ENCODE assay signal across 17 cellular contexts in the genomic region with DNA sequence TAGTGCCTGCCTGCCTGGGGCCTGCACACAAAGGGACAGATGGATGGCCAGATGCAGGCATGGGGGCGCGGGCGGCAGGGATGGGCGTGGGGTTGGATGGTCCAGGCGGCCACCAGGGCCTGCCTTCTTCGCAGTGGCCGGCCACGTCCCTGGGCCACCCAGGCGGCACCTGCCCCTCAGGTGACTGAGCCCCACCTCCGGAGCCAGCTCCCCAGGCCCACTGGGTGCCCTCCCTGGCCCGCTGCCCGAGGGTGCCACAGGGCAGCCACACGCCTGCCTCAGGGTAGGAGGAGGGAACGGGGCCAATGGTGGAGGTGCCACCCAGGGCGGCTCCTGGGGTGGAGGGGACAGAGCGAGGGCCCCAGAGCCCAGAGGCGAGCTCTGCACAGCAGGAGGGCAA. TPM values are rescaled to one million over a fixed set of nuclear protein-coding genes. Genes with fewer than 3 reads are reported as not detected.
A peak's percentile ranks its signal among the peaks of the same experiment; 100 is the strongest.
DNase-seq lines count a peak whose midpoint lies in the region; ATAC-seq and TF ChIP-seq lines count a peak whose summit lies in the region.
"Had no signal": no experiment of that assay in that cellular context is flagged by ENCODE, and none has a peak within 500 bp of the region (broad histone marks: within the 10 kb centered on the region; RNA-seq: fewer than 3 reads in every experiment).

No MANE protein-coding gene starts in this region.

- DNase-seq in stimulated activated naive CD8-positive, alpha-beta T cell treated with anti-CD3 and anti-CD28 coated beads, Interleukin-15, amount 100 ng/mL, for 72 hours = no peak
- no peak for DNase-seq in stimulated activated naive CD8-positive, alpha-beta T cell treated with anti-CD3 and anti-CD28 coated beads, Interleukin-15, Interleukin-2, amounts not matched to agents 100 U/mL and 50 U/mL, for 24 hours
- no peak for DNase-seq in WERI-Rb-1
- DNase-seq in glutamatergic neuron = peak; percentile 26
- no peak for DNase-seq in stimulated activated naive B cell treated with anti-CD40 and anti-IgM and Interleukin-4, amounts not matched to agents 10 μg/mL and 1 μg/mL and 100 μg/mL, for 72 hours
- DNase-seq in G401 (ENCODE audit: low spot score) = no peak
- DNase-seq: Caco-2; CD4-positive, alpha-beta T cell; GDM1; GOT3; H9 had no signal

- peak overlapping the region; percentile 10; the same call in 1 of the 2 replicates for H3K27ac ChIP-seq in WERI-Rb-1
- H3K27ac ChIP-seq: C4-2B had no signal

- no peaks in the 10 kb centered on the region for H3K4me1 Mint-ChIP-seq in stimulated activated naive CD8-positive, alpha-beta T cell treated with anti-CD3 and anti-CD28 coated beads, Interleukin-15, amount 100 ng/mL, for 72 hours
- H3K4me1 Mint-ChIP-seq in glutamatergic neuron (ENCODE audit: low read depth, unreplicated experiment) = peaks cover 3% of the 10 kb centered on the region
- no peaks in the 10 kb centered on the region for H3K4me1 Mint-ChIP-seq in stimulated activated naive B cell treated with anti-CD40 and anti-IgM and Interleukin-4, amounts not matched to agents 10 μg/mL and 1 μg/mL and 100 μg/mL, for 72 hours
- H3K4me1 Mint-ChIP-seq: B cell, IgD-negative memory B cell had no signal

- H3K9me3 Mint-ChIP-seq in stimulated activated naive CD8-positive, alpha-beta T cell treated with anti-CD3 and anti-CD28 coated beads, Interleukin-15, amount 100 ng/mL, for 72 hours = no peaks in the 10 kb centered on the region
- H3K9me3 Mint-ChIP-seq in glutamatergic neuron (ENCODE audit: unreplicated experiment) = peaks cover 2% of the 10 kb centered on the region
- H3K9me3 Mint-ChIP-seq in stimulated activated naive B cell treated with anti-CD40 and anti-IgM and Interleukin-4, amounts not matched to agents 10 μg/mL and 1 μg/mL and 100 μg/mL, for 72 hours = no peaks in the 10 kb centered on the region
- H3K9me3 Mint-ChIP-seq: CD4-positive, alpha-beta T cell; H9; IgD-negative memory B cell had no signal

- no peaks in the 10 kb centered on the region for H3K36me3 Mint-ChIP-seq in glutamatergic neuron (ENCODE audit: unreplicated experiment)
- H3K36me3 Mint-ChIP-seq in stimulated activated naive B cell treated with anti-CD40 and anti-IgM and Interleukin-4, amounts not matched to agents 10 μg/mL and 1 μg/mL and 100 μg/mL, for 72 hours = no peaks in the 10 kb centered on the region
- H3K36me3 Mint-ChIP-seq: IgD-negative memory B cell had no signal

- H3K27me3 ChIP-seq in WERI-Rb-1 (ENCODE audit: insufficient read depth, low read depth, severe bottlenecking) = no peaks in the 10 kb centered on the region

- H3K9me3 ChIP-seq in WERI-Rb-1 (ENCODE audit: severe bottlenecking) = no peaks in the 10 kb centered on the region
- H3K9me3 ChIP-seq: Caco-2 had no signal

- ATAC-seq in stimulated activated naive CD8-positive, alpha-beta T cell treated with anti-CD3 and anti-CD28 coated beads, Interleukin-15, amount 100 ng/mL, for 72 hours = peak; percentile 40
- ATAC-seq in stimulated activated naive CD8-positive, alpha-beta T cell treated with anti-CD3 and anti-CD28 coated beads, Interleukin-15, Interleukin-2, amounts not matched to agents 100 U/mL and 50 U/mL, for 24 hours = no peak
- ATAC-seq in stimulated activated naive B cell treated with anti-CD40 and anti-IgM and Interleukin-4, amounts not matched to agents 10 μg/mL and 1 μg/mL and 100 μg/mL, for 72 hours (replicated peaks) = no peak
- no peak for ATAC-seq in GM21360 (IDR thresholded peaks at IDR 0.05; ENCODE audit: unreplicated experiment)
- ATAC-seq: HepG2 had no signal

- no peak overlapping the region for H3K27ac Mint-ChIP-seq in stimulated activated naive CD8-positive, alpha-beta T cell treated with anti-CD3 and anti-CD28 coated beads, Interleukin-15, amount 100 ng/mL, for 72 hours
- no peak overlapping the region for H3K27ac Mint-ChIP-seq in glutamatergic neuron (ENCODE audit: unreplicated experiment)
- no peak overlapping the region for H3K27ac Mint-ChIP-seq in stimulated activated naive B cell treated with anti-CD40 and anti-IgM and Interleukin-4, amounts not matched to agents 10 μg/mL and 1 μg/mL and 100 μg/mL, for 72 hours
- H3K27ac Mint-ChIP-seq: B cell; CD4-positive, alpha-beta T cell; H9; IgD-negative memory B cell had no signal

- peaks cover 52% of the 10 kb centered on the region for H3K27me3 Mint-ChIP-seq in stimulated activated naive CD8-positive, alpha-beta T cell treated with anti-CD3 and anti-CD28 coated beads, Interleukin-15, amount 100 ng/mL, for 72 hours
- peaks cover 8% of the 10 kb centered on the region for H3K27me3 Mint-ChIP-seq in glutamatergic neuron (ENCODE audit: unreplicated experiment)
- H3K27me3 Mint-ChIP-seq in stimulated activated naive B cell treated with anti-CD40 and anti-IgM and Interleukin-4, amounts not matched to agents 10 μg/mL and 1 μg/mL and 100 μg/mL, for 72 hours = peaks cover 46 to 71% of the 10 kb centered on the region in 2 donors

- H3K36me3 ChIP-seq in WERI-Rb-1 = no peaks in the 10 kb centered on the region

- TF ChIP-seq CTCF in WERI-Rb-1 (IDR thresholded peaks at IDR 0.05; ENCODE audit: low read depth, low read length) (no peak), glutamatergic neuron (IDR thresholded peaks at IDR 0.05; ENCODE audit: partially characterized antibody, unreplicated experiment) (no peak)

- in situ Hi-C loops in G401 (cut with HindIII; ENCODE audit: low sequenced_read_pairs) = no loop called here

- no peak overlapping the region for H3K4me3 Mint-ChIP-seq in stimulated activated naive CD8-positive, alpha-beta T cell treated with anti-CD3 and anti-CD28 coated beads, Interleukin-15, amount 100 ng/mL, for 72 hours
- H3K4me3 Mint-ChIP-seq in glutamatergic neuron (ENCODE audit: unreplicated experiment) = no peak overlapping the region
- H3K4me3 Mint-ChIP-seq in stimulated activated naive B cell treated with anti-CD40 and anti-IgM and Interleukin-4, amounts not matched to agents 10 μg/mL and 1 μg/mL and 100 μg/mL, for 72 hours = no peak overlapping the region
- H3K4me3 Mint-ChIP-seq: B cell; CD4-positive, alpha-beta T cell; H9 had no signal

- no peak overlapping the region for H3K4me3 ChIP-seq in WERI-Rb-1 (ENCODE audit: low read depth, low read length)

RNA-seq across cellular contexts. Expression of a gene that starts 19.3 kb away (rescaled TPM):
- 0.81 TPM for total RNA-seq in glutamatergic neuron (ENCODE audit: unreplicated experiment)
- total RNA-seq in G401 (2014; rRNA removed; shearing (Covaris generic)) = not detected in 2 replicates
- total RNA-seq: A172, H9, HepG2 had no signal
